ENCODE assay signal across 29 cellular contexts in genomic region chr5:105032917-105033316, GRCh38.
"Had no signal": no experiment of that assay in that cellular context is flagged by ENCODE, and none has a peak within 500 bp of the region (broad histone marks: within the 10 kb centered on the region; RNA-seq: fewer than 3 reads in every experiment).

No MANE protein-coding gene starts in this region.

- H3K9me3 ChIP-seq: ascending aorta, colonic mucosa had no signal

- DNase-seq: activated B cell treated with CpG ODN at 0.5 μM for 24 hours; activated CD4-positive, alpha-beta T cell treated with anti-CD3 and anti-CD28 coated beads for 48 hours; activated CD4-positive, alpha-beta T cell treated with anti-CD3 and anti-CD28 coated beads, Interleukin-2, amount 50 U/mL, for 1 hour; activated CD4-positive, alpha-beta T cell treated with anti-CD3 and anti-CD28 coated beads, Interleukin-2, amount 50 U/mL, for 48 hours; activated CD8-positive, alpha-beta memory T cell treated with anti-CD3 and anti-CD28 coated beads for 24 hours; activated CD8-positive, alpha-beta T cell treated with anti-CD3 and anti-CD28 coated beads for 36 hours; activated effector memory CD4-positive, alpha-beta T cell treated with anti-CD3 and anti-CD28 coated beads, Interleukin-2, amount 50 U/mL, for 16 hours; activated naive CD8-positive, alpha-beta T cell treated with anti-CD3 and anti-CD28 coated beads for 36 hours; activated naive CD8-positive, alpha-beta T cell treated with anti-CD3 and anti-CD28 coated beads, Interleukin-2, amount 50 U/mL, for 24 hours; activated T-cell treated with anti-CD3 and anti-CD28 coated beads, Interleukin-2, amount 50 U/mL, for 4 hours; central memory CD4-positive, alpha-beta T cell; cerebellar nuclear complex; effector CD8-positive, alpha-beta T cell; esophagus squamous epithelium; foreskin melanocyte; heart right ventricle; T-helper 1 cell; T-helper 17 cell; T1000; WERI-Rb-1 had no signal

- H3K27me3 ChIP-seq: ascending aorta, breast epithelium, cardiac muscle cell, colonic mucosa, esophagus squamous epithelium, gastroesophageal sphincter, heart right ventricle had no signal

- H3K36me3 ChIP-seq: ascending aorta, breast epithelium, cardiac muscle cell, colonic mucosa, esophagus squamous epithelium, gastroesophageal sphincter, heart right ventricle, WERI-Rb-1 had no signal

- H3K4me3 ChIP-seq: ascending aorta, breast epithelium, cardiac muscle cell, colonic mucosa, esophagus squamous epithelium, gastroesophageal sphincter, heart right ventricle had no signal

- FAIRE-seq: endometrium, endothelial cell of umbilical vein had no signal

- ATAC-seq: activated CD4-positive, CD25-positive, alpha-beta regulatory T cell treated with anti-CD3 and anti-CD28 coated beads, Interleukin-2, amount 50 U/mL, for 24 hours; activated CD8-positive, alpha-beta T cell treated with anti-CD3 and anti-CD28 coated beads for 36 hours; activated naive CD8-positive, alpha-beta T cell treated with anti-CD3 and anti-CD28 coated beads, Interleukin-2, amount 50 U/mL, for 24 hours; activated T-cell treated with anti-CD3 and anti-CD28 coated beads, Interleukin-2, amount 50 U/mL, for 4 hours; gastroesophageal sphincter; heart right ventricle; T-helper 17 cell had no signal

- H3K4me1 ChIP-seq: ascending aorta, breast epithelium, colonic mucosa, esophagus squamous epithelium, gastroesophageal sphincter, heart right ventricle had no signal

- H3K27ac ChIP-seq: ascending aorta, breast epithelium, cardiac muscle cell, colonic mucosa, epithelial cell of prostate, esophagus squamous epithelium, gastroesophageal sphincter, heart right ventricle, WERI-Rb-1 had no signal
